ENCODE assay signal across 1 cellular context in the genomic region with DNA sequence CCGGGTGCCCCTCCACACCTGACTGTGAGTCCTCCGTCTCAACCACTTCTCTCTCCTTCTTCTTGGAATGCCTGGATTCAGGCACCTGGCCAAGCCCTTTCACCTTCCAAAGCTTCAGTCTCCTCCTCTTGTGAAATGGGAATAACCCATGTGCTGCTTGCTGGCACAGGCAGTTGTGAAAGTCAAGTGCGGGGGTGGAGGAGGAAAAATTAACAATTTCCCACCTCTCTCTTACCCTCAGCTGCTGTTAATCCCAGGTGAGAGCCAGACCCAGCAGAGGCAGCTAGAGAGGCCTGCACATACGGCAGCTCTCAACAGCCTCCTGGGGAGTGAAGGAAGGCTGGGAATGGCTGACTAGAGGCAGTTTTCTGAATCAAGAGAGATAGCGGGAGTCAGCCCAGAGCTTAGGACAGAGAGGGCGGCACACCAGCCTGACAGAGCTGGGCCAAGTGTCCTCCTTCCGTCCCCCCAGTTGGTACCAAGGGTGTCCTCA.
TF ChIP-seq lines count a peak whose summit lies in the region.

No MANE protein-coding gene starts in this region.

TF ChIP-seq in HepG2, 621 proteins besides CTCF, POLR2A, EP300 and RAD21 (continued from another document):
- TF ChIP-seq AKNA (CRISPR knock-in tag; IDR thresholded peaks at IDR 0.05; ENCODE audit: borderline replicate concordance), result no peak
- TF ChIP-seq, protein P1, sequence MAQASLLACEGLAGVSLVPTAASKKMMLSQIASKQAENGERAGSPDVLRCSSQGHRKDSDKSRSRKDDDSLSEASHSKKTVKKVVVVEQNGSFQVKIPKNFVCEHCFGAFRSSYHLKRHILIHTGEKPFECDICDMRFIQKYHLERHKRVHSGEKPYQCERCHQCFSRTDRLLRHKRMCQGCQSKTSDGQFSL (CRISPR knock-in tag; IDR thresholded peaks at IDR 0.05), result no peak
- TF ChIP-seq DNMT3B (CRISPR knock-in tag; conservative IDR thresholded peaks at IDR 0.05), result no peak
- no peak for TF ChIP-seq ZNF83 (CRISPR knock-in tag; IDR thresholded peaks at IDR 0.05; ENCODE audit: borderline replicate concordance)
- TF ChIP-seq ZBTB2 (CRISPR knock-in tag; IDR thresholded peaks at IDR 0.05; ENCODE audit: low read depth), result no peak
- no peak for TF ChIP-seq ZFAT (CRISPR knock-in tag; conservative IDR thresholded peaks at IDR 0.05)
- no peak for TF ChIP-seq HNF1B (CRISPR knock-in tag; IDR thresholded peaks at IDR 0.05)
- no peak for TF ChIP-seq KLF9 (CRISPR knock-in tag; IDR thresholded peaks at IDR 0.05; ENCODE audit: low read depth)
- TF ChIP-seq NR2F1 (CRISPR knock-in tag; IDR thresholded peaks at IDR 0.05), result no peak
- no peak for TF ChIP-seq JDP2 (CRISPR knock-in tag; IDR thresholded peaks at IDR 0.05; ENCODE audit: borderline replicate concordance)
- TF ChIP-seq, protein P2, sequence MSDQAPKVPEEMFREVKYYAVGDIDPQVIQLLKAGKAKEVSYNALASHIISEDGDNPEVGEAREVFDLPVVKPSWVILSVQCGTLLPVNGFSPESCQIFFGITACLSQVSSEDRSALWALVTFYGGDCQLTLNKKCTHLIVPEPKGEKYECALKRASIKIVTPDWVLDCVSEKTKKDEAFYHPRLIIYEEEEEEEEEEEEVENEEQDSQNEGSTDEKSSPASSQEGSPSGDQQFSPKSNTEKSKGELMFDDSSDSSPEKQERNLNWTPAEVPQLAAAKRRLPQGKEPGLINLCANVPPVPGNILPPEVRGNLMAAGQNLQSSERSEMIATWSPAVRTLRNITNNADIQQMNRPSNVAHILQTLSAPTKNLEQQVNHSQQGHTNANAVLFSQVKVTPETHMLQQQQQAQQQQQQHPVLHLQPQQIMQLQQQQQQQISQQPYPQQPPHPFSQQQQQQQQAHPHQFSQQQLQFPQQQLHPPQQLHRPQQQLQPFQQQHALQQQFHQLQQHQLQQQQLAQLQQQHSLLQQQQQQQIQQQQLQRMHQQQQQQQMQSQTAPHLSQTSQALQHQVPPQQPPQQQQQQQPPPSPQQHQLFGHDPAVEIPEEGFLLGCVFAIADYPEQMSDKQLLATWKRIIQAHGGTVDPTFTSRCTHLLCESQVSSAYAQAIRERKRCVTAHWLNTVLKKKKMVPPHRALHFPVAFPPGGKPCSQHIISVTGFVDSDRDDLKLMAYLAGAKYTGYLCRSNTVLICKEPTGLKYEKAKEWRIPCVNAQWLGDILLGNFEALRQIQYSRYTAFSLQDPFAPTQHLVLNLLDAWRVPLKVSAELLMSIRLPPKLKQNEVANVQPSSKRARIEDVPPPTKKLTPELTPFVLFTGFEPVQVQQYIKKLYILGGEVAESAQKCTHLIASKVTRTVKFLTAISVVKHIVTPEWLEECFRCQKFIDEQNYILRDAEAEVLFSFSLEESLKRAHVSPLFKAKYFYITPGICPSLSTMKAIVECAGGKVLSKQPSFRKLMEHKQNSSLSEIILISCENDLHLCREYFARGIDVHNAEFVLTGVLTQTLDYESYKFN (CRISPR knock-in tag; conservative IDR thresholded peaks at IDR 0.05), result no peak
